In the genomic region with DNA sequence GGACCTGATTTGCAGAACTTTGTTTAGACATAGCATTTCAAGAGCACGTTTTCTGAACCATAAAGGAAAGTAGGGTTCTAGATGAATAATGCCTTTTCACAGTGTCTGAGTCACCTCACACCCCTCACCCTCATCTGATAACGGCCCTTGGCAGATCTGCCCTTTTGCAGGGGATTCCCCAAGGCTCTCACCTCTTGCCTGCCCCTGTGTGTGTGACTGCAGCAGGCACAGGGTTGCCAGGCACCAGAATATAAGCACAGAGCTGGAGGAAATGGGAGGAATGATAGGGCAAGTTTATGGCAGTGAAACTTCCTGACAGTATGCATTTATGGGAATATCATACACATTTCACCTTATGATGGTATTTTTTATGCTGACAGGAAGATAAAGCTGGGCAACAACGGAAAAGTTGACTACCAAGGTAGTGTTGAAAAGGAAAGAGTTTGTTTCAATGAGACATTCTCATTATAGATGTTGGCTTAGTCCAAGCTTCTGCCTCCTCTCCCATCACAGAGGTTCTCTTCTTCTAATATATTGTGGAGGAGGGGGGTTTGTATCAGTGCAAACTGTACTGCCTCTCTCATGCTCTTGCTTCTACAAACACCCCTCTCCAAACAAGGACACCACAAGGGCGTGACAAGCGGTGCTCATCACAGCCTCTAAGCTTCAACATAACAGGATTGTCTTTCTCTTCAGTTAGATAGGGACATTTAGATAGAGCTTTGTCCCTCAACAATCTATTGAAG, we compare ENCODE assay signal across 9 cellular contexts.
A peak's percentile ranks its signal among the peaks of the same experiment; 100 is the strongest.
DNase-seq lines count a peak whose midpoint lies in the region; ATAC-seq, FAIRE-seq and TF ChIP-seq lines count a peak whose summit lies in the region.
"Had no signal": no experiment of that assay in that cellular context is flagged by ENCODE, and none has a peak within 500 bp of the region (broad histone marks: within the 10 kb centered on the region; RNA-seq: fewer than 3 reads in every experiment).

No MANE protein-coding gene starts in this region.

- H3K36me3 Mint-ChIP-seq in CD8-positive, alpha-beta T cell = no peaks in the 10 kb centered on the region

- POLR2A ChIA-PET in CD8-positive, alpha-beta T cell (lab: Charles Lee) = interaction anchor here (0.8 to 1.5 kb wide), 5 partner anchors 7 to 124 kb away, joined by 3 to 7 read pairs (median 3); no protein-coding TSS in a partner anchor

- no peak for FAIRE-seq in HTR-8/SVneo (lab: Jason Lieb, UNC)

- peaks cover 70% of the 10 kb centered on the region for H3K4me1 Mint-ChIP-seq in CD8-positive, alpha-beta T cell (ENCODE audit: low read depth)

- CTCF ChIA-PET in CD8-positive, alpha-beta T cell (lab: Charles Lee) = interaction anchor here (0.6 to 6.1 kb wide), 11 partner anchors 12 to 457 kb away, joined by 3 to 34 read pairs (median 6); no protein-coding TSS in a partner anchor

- no peaks in the 10 kb centered on the region for H3K36me3 ChIP-seq in CD8-positive, alpha-beta T cell (ENCODE audit: insufficient read depth, low read length)
- no peaks in the 10 kb centered on the region for H3K36me3 ChIP-seq in left lung
- H3K36me3 ChIP-seq: adrenal gland had no signal

- intact Hi-C loops in CD8-positive, alpha-beta T cell (cut with DNase I, micrococcal nuclease) = loop anchor here (1.0 to 10.0 kb wide), 3 partner anchors 81 to 441 kb away; no protein-coding TSS in a partner anchor
- intact Hi-C loops in left lung (cut with DNase I) = loop anchor here in 1 of 2 donors (10.0 kb wide), 2 partner anchors 103 to 453 kb away; a partner anchor contains a TSS

- TF ChIP-seq CTCF in CD8-positive, alpha-beta T cell (IDR thresholded peaks at IDR 0.05) = no peak
- no peak for TF ChIP-seq CTCF in left lung (IDR thresholded peaks at IDR 0.05)

- peak overlapping the region; percentile 90 for H3K27ac Mint-ChIP-seq in CD8-positive, alpha-beta T cell

- no peak overlapping the region for H3K4me3 Mint-ChIP-seq in CD8-positive, alpha-beta T cell

- peak; percentile 82 for ATAC-seq in CD8-positive, alpha-beta T cell
- ATAC-seq in left lung (peak; percentile 66), HG03460 (IDR thresholded peaks at IDR 0.05; ENCODE audit: unreplicated experiment) (no peak)

- H3K4me1 ChIP-seq in CD8-positive, alpha-beta T cell (ENCODE audit: insufficient read depth, low read length) = peaks cover 42% of the 10 kb centered on the region
- peaks cover 0 to 9% of the 10 kb centered on the region in 2 donors for H3K4me1 ChIP-seq in left lung
- H3K4me1 ChIP-seq: adrenal gland had no signal

- H3K9me3 ChIP-seq in CD8-positive, alpha-beta T cell (ENCODE audit: low read length) = no peaks in the 10 kb centered on the region
- no peaks in the 10 kb centered on the region for H3K9me3 ChIP-seq in left lung
- H3K9me3 ChIP-seq: adrenal gland had no signal

- H3K27me3 Mint-ChIP-seq in CD8-positive, alpha-beta T cell (ENCODE audit: low read depth) = no peaks in the 10 kb centered on the region

- peak; percentile 51 to 87 (median 74) for DNase-seq in CD8-positive, alpha-beta T cell
- DNase-seq in HTR-8/SVneo (ENCODE audit: insufficient read length, low spot score) (peak; percentile 21), left lung (no peak), NCI-H2171 treated with DMSO at 0.1 percent for 48 hours (lab: John Stamatoyannopoulos, UW) (no peak), NCI-H510A (lab: John Stamatoyannopoulos, UW) (no peak), foreskin melanocyte (no peak)
- DNase-seq in activated CD8-positive, alpha-beta memory T cell treated with anti-CD3 and anti-CD28 coated beads, Interleukin-2, amount 50 U/mL, for 4 hours = peak; percentile 80

- no peak overlapping the region for H3K27ac ChIP-seq in CD8-positive, alpha-beta T cell (ENCODE audit: low read depth, low read length)
- H3K27ac ChIP-seq in left lung = no peak overlapping the region
- H3K27ac ChIP-seq: adrenal gland had no signal

- no peaks in the 10 kb centered on the region for H3K27me3 ChIP-seq in CD8-positive, alpha-beta T cell (ENCODE audit: insufficient read depth, low read length)
- no peaks in the 10 kb centered on the region for H3K27me3 ChIP-seq in left lung
- H3K27me3 ChIP-seq: adrenal gland had no signal

- H3K9me3 Mint-ChIP-seq in CD8-positive, alpha-beta T cell = no peaks in the 10 kb centered on the region

- no peak overlapping the region for H3K4me3 ChIP-seq in CD8-positive, alpha-beta T cell (ENCODE audit: low read depth, low read length)
- no peak overlapping the region for H3K4me3 ChIP-seq in left lung
- H3K4me3 ChIP-seq: adrenal gland had no signal

Comparison
In these comparisons a context has a peak if more than half of its experiments do, and no peak if none do; other contexts are left out.
1. DNase-seq: peak in CD8-positive, alpha-beta T cell (7 of 7), HTR-8/SVneo (single experiment) and activated CD8-positive, alpha-beta memory T cell treated with anti-CD3 and anti-CD28 coated beads, Interleukin-2, amount 50 U/mL, for 4 hours (single experiment); none in left lung (0 of 2), NCI-H2171 treated with DMSO at 0.1 percent for 48 hours (single experiment), NCI-H510A (single experiment) and foreskin melanocyte (single experiment).